Comparison of ENCODE assay signal across 1 cellular context in the genomic region with DNA sequence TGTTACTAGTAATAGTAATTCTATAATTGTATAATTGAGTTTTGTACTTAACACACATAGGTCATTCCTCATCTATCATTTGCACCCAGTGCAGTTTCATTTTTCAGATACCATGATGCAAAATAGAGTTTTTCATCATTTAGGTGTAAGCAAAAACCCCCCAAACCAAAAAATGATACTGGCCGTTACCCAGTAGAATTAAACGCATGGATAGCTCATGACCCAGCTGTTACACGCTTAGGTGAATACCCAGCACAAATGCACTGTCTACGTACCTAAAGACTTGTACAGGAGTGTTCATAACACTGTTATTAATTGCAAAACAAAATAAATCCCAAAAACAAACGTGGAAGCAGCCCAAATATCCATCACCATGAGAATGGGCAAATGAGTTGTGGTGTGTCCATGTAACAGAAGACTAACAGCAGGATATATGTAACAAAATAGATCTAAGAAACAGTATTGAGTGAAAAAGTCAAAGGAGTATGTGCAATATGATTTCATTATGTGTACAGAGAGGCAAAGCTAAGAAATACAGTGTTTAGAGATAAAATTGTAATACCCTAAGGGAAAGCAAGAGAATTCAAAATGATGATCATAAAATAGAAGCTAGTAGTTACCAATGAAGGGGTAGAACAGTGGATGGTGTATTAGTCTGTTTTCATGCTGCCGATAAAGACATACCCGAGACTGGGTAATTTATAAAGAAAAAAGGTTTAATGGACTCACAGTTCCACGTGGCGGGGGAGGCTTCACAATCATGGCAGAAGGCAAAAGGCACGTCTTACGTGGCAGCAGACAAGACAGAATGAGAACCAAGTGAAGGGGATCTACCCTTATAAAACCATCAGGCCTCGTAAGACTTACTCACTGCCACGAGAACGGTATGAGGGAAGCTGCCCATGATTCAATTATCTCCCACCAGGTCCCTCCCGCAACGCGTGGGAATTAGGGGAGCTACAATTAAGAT.
TF ChIP-seq lines count a peak whose summit lies in the region.

No MANE protein-coding gene starts in this region.

TF ChIP-seq in HepG2, 621 proteins besides CTCF, POLR2A, EP300 and RAD21 (continued from another document):
- no peak for TF ChIP-seq KLF15 (CRISPR knock-in tag; IDR thresholded peaks at IDR 0.05; ENCODE audit: borderline replicate concordance)
